ENCODE assay signal across 11 cellular contexts in the genomic region with DNA sequence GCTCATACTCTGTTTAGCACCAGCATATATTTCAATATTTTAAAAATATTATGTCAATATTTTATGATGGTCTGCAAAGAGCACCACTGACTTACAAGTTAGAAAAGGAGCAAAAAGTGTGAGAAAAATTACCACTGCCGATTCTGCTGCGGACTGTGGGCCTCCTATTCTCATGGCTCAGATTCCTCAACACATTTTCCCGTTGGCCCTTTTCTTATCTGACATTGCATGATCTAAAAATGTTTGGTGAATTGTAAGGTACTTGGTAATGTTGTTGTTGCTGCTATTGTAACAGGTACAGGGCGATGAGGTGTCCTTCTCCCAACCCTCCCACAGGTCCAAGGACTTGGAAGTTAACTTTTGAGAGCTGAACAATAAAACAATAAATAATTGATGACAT. TPM values are rescaled to one million over a fixed set of nuclear protein-coding genes. Genes with fewer than 3 reads are reported as not detected.
A peak's percentile ranks its signal among the peaks of the same experiment; 100 is the strongest.
DNase-seq lines count a peak whose midpoint lies in the region; ATAC-seq and TF ChIP-seq lines count a peak whose summit lies in the region.
"Had no signal": no experiment of that assay in that cellular context is flagged by ENCODE, and none has a peak within 500 bp of the region (broad histone marks: within the 10 kb centered on the region; RNA-seq: fewer than 3 reads in every experiment).

No MANE protein-coding gene starts in this region.

- no peaks in the 10 kb centered on the region for H3K9me3 Mint-ChIP-seq in dendritic cell treated with granulocyte-macrophage colony-stimulating factor and Interleukin-4, amounts not matched to agents 40 ng/mL and 50 ng/mL, for 4 days
- H3K9me3 Mint-ChIP-seq in natural killer cell, result no peaks in the 10 kb centered on the region
- H3K9me3 Mint-ChIP-seq: nephron had no signal

- peak in 1 of 4 donors; percentile 25 for ATAC-seq in heart left ventricle
- ATAC-seq in Right ventricle myocardium inferior, result no peak
- no peak for ATAC-seq in natural killer cell
- no peak for ATAC-seq in GM18502 (IDR thresholded peaks at IDR 0.05; ENCODE audit: poor library complexity, unreplicated experiment)
- ATAC-seq in HG03354 (IDR thresholded peaks at IDR 0.05; ENCODE audit: poor library complexity, severe bottlenecking, unreplicated experiment), result no peak

- H3K27me3 Mint-ChIP-seq in dendritic cell treated with granulocyte-macrophage colony-stimulating factor and Interleukin-4, amounts not matched to agents 40 ng/mL and 50 ng/mL, for 4 days, result no peaks in the 10 kb centered on the region
- no peaks in the 10 kb centered on the region for H3K27me3 Mint-ChIP-seq in natural killer cell (ENCODE audit: low read depth in 2 of 2)

- TF ChIP-seq POLR2A in heart left ventricle (IDR thresholded peaks at IDR 0.05), result no peak

- WGBS in heart left ventricle, 4 donors, result 19 to 25% (median 20%) methylated on average over 4 of the region's 4 CpGs

- peaks cover 0 to 35% (median 16%) of the 10 kb centered on the region in 9 donors for H3K36me3 ChIP-seq in heart left ventricle

- peaks cover 34% of the 10 kb centered on the region for H3K4me1 Mint-ChIP-seq in dendritic cell treated with granulocyte-macrophage colony-stimulating factor and Interleukin-4, amounts not matched to agents 40 ng/mL and 50 ng/mL, for 4 days (ENCODE audit: low read depth)
- H3K4me1 Mint-ChIP-seq in natural killer cell, result peaks cover 36 to 48% of the 10 kb centered on the region in 2 donors
- H3K4me1 Mint-ChIP-seq: nephron had no signal

- H3K4me3 Mint-ChIP-seq in dendritic cell treated with granulocyte-macrophage colony-stimulating factor and Interleukin-4, amounts not matched to agents 40 ng/mL and 50 ng/mL, for 4 days, result peak overlapping the region; percentile 81
- peak overlapping the region; percentile 97 for H3K4me3 Mint-ChIP-seq in natural killer cell
- H3K4me3 Mint-ChIP-seq: nephron had no signal

- no peak overlapping the region for H3K27ac Mint-ChIP-seq in dendritic cell treated with granulocyte-macrophage colony-stimulating factor and Interleukin-4, amounts not matched to agents 40 ng/mL and 50 ng/mL, for 4 days
- no peak overlapping the region for H3K27ac Mint-ChIP-seq in natural killer cell
- H3K27ac Mint-ChIP-seq: nephron had no signal

- peak overlapping the region; percentile 45 to 95 (median 68) for H3K27ac ChIP-seq in heart left ventricle

- peak overlapping the region in 10 of 12 donors; percentile 7 to 58 (median 31) for H3K4me3 ChIP-seq in heart left ventricle

- H3K4me1 ChIP-seq in heart left ventricle, result peaks cover 0 to 100% (median 37%) of the 10 kb centered on the region in 12 donors

- TF ChIP-seq CTCF in heart left ventricle (IDR thresholded peaks at IDR 0.05) (no peak), natural killer cell (IDR thresholded peaks at IDR 0.05) (no peak)

- peaks cover 55% of the 10 kb centered on the region for H3K36me3 Mint-ChIP-seq in dendritic cell treated with granulocyte-macrophage colony-stimulating factor and Interleukin-4, amounts not matched to agents 40 ng/mL and 50 ng/mL, for 4 days (ENCODE audit: low read depth)
- H3K36me3 Mint-ChIP-seq in natural killer cell, result peaks cover 12% of the 10 kb centered on the region

- no peaks in the 10 kb centered on the region for H3K27me3 ChIP-seq in heart left ventricle

- H3K9me3 ChIP-seq in heart left ventricle, result no peaks in the 10 kb centered on the region

- intact Hi-C loops in heart left ventricle (cut with DNase I), result no loop called here
- intact Hi-C loops in Right ventricle myocardium inferior (cut with DNase I), result no loop called here
- intact Hi-C loops in dendritic cell treated with granulocyte-macrophage colony-stimulating factor and Interleukin-4, amounts not matched to agents 40 ng/mL and 50 ng/mL, for 4 days (cut with micrococcal nuclease), result loop anchor here (5.0 kb wide), 1 partner anchor 33 kb away; no protein-coding TSS in a partner anchor
- intact Hi-C loops in natural killer cell (cut with micrococcal nuclease), result loop anchor here (2.0 to 10.0 kb wide), 3 partner anchors 32 to 280 kb away; partner anchors contain the start of gene DDX20

- DNase-seq in heart left ventricle (no peak), Right ventricle myocardium inferior (ENCODE audit: missing footprints) (no peak), natural killer cell (no peak), middle frontal gyrus (ENCODE audit: extremely low spot score, low spot score) (no peak)
- no peak for DNase-seq in NK-92 treated with Interleukin-12 subunit alpha and Interleukin-12 subunit beta, amount 100 ng/mL, for 24 hours (lab: John Stamatoyannopoulos, UW)
- DNase-seq: NCI-H1105 treated with DMSO at 0.1 percent for 48 hours, NCI-H524 treated with DMSO at 0.1 percent for 48 hours had no signal

RNA-seq across cellular contexts. Expression of gene C1orf162, which starts 0.7 kb away (rescaled TPM):
- 10 to 100 TPM in 2 of 9 donors, 1 to 10 TPM in 7; 2.3 to 45.1 (median 6.5) TPM for total RNA-seq in heart left ventricle
- 1 to 10 TPM; 6.8 to 9.3 TPM for polyA plus RNA-seq in heart left ventricle
- total RNA-seq in Right ventricle myocardium inferior, result 9.5 TPM
- total RNA-seq in natural killer cell, result 100 to 1,000 TPM in 2 of 3 donors, 10 to 100 TPM in 1; 85.2 to 147 (median 106) TPM

RNA-seq across cellular contexts. Expression of gene ATP5PB, which starts 25.3 kb away (rescaled TPM):
- 100 to 1,000 TPM; 394 to 878 (median 625) TPM for total RNA-seq in heart left ventricle
- polyA plus RNA-seq in heart left ventricle, result 100 to 1,000 TPM; 563 to 710 TPM
- 691 TPM for total RNA-seq in Right ventricle myocardium inferior
- total RNA-seq in natural killer cell, result 100 to 1,000 TPM; 105 to 115 (median 105) TPM

RNA-seq across cellular contexts. Expression of gene WDR77, which starts 25.5 kb away (rescaled TPM):
- 10 to 100 TPM; 30.5 to 48.4 (median 34.0) TPM for total RNA-seq in heart left ventricle
- 10 to 100 TPM; 25.6 to 64.3 TPM for polyA plus RNA-seq in heart left ventricle
- total RNA-seq in Right ventricle myocardium inferior, result 27.5 TPM
- 10 to 100 TPM; 15.5 to 20.8 (median 17.8) TPM for total RNA-seq in natural killer cell

RNA-seq across cellular contexts. Expression of gene ADORA3, which starts 28.9 kb away (rescaled TPM):
- total RNA-seq in heart left ventricle, result 1 to 10 TPM in 7 of 9 donors, under 1 TPM in 2; 0.12 to 6.2 (median 2.2) TPM
- 1 to 10 TPM; 1.2 to 1.5 TPM for polyA plus RNA-seq in heart left ventricle
- total RNA-seq in Right ventricle myocardium inferior, result 3.8 TPM
- under 1 TPM in 1 of 3 donors, not detected in 2; 0.40 TPM for total RNA-seq in natural killer cell

RNA-seq across cellular contexts. Expression of gene TMIGD3, which starts 28.9 kb away (rescaled TPM):
- total RNA-seq in heart left ventricle (10 to 100 TPM in 1 of 9 donors, 1 to 10 TPM in 4, under 1 TPM in 2, not detected in 2; 0.46 to 26.4 (median 2.2) TPM), Right ventricle myocardium inferior (1.7 TPM), natural killer cell (1 to 10 TPM in 1 of 3 donors, not detected in 2; 1.0 TPM)
- 1 to 10 TPM; 1.1 TPM for polyA plus RNA-seq in heart left ventricle

Comparison
In these comparisons a context has a peak if more than half of its experiments do, and no peak if none do; other contexts are left out.
1. intact Hi-C loops: an anchor here in dendritic cell treated with granulocyte-macrophage colony-stimulating factor and Interleukin-4, amounts not matched to agents 40 ng/mL and 50 ng/mL, for 4 days (5.0 kb wide) and natural killer cell (2.0 to 10.0 kb wide); none called in heart left ventricle and Right ventricle myocardium inferior.